In genomic region chr2:128591022-128591840, GRCh38 we compare ENCODE assay signal across 12 cellular contexts.
"Had no signal": no experiment of that assay in that cellular context is flagged by ENCODE, and none has a peak within 500 bp of the region (broad histone marks: within the 10 kb centered on the region; RNA-seq: fewer than 3 reads in every experiment).

No MANE protein-coding gene starts in this region.

- H3K4me3 ChIP-seq: lower lobe of right lung, ovary, thyroid gland had no signal

- H3K9me3 ChIP-seq: lower lobe of right lung, ovary, thyroid gland had no signal

- H3K27ac ChIP-seq: lower lobe of right lung, ovary, thyroid gland had no signal

- ATAC-seq: lower lobe of right lung had no signal

- DNase-seq: activated CD4-positive, alpha-beta T cell treated with anti-CD3 and anti-CD28 coated beads, Interleukin-2, amount 10 ng/mL, durations not matched to agents 7 days and 5 days; activated gamma-delta T cell treated with Interleukin-2 at 50 U/mL for 16 hours; activated T-cell treated with anti-CD3 and anti-CD28 coated beads for 4 hours; dermis blood vessel endothelial cell; effector memory CD4-positive, alpha-beta T cell; lower lobe of right lung; stimulated activated CD8-positive, alpha-beta memory T cell treated with anti-CD3 and anti-CD28 coated beads, Interleukin-4, amount 100 ng/mL, for 48 hours; stimulated activated naive CD4-positive, alpha-beta T cell; T-helper 1 cell; T1000; thyroid gland had no signal

- H3K36me3 ChIP-seq: lower lobe of right lung, ovary, thyroid gland had no signal

- H3K4me1 ChIP-seq: lower lobe of right lung, thyroid gland had no signal

- H3K27me3 ChIP-seq: ovary, thyroid gland had no signal
